Comparison of ENCODE assay signal across 28 cellular contexts in the genomic region with DNA sequence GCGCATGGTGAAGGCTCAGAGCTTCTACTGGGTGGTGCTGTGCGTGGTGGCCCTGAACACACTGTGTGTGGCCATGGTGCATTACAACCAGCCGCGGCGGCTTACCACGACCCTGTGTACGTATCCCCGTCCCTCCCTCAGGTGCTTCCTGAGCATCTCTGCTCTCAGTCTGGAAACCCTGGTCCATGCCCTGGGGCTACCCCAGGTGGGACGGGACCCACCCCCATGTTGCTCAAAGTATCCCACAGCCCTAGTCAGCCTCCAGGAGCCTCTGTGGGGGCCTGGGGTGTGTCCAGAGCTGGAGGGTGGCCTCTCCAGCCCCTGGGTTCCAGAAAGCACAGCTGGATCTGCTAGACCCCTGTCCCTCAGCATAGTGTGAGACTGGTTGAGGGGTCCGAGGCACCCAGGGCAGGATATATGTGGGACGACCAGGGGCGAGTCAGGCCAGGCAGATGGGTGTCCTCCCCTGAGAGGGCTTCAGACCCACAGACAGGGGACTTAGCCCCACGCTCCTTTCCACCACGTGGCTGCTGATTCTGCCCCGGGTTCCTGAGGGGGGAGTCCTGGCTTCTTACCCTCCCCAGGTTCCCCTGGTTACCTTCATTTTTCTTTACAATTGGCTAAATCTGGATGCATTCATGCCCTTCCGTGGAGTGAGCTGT.
A peak's percentile ranks its signal among the peaks of the same experiment; 100 is the strongest.
DNase-seq lines count a peak whose midpoint lies in the region; ATAC-seq, FAIRE-seq and TF ChIP-seq lines count a peak whose summit lies in the region.
"Had no signal": no experiment of that assay in that cellular context is flagged by ENCODE, and none has a peak within 500 bp of the region (broad histone marks: within the 10 kb centered on the region; RNA-seq: fewer than 3 reads in every experiment).

No MANE protein-coding gene starts in this region.

- no peak overlapping the region for H3K9ac ChIP-seq in kidney (ENCODE audit: low read length in 2 of 2)

- intact Hi-C loops in kidney (cut with DNase I) (no loop called here), stomach (cut with DNase I; ENCODE audit: low total_unique reads) (no loop called here)

- H3K27ac ChIP-seq in GM23338 (ENCODE audit: low read depth) (no peak overlapping the region), kidney (ENCODE audit: low read depth in 2 of 2, low read length in 2 of 2) (no peak overlapping the region), stomach (no peak overlapping the region)
- H3K27ac ChIP-seq: HL-60, ovary, RWPE1, transverse colon, WERI-Rb-1 had no signal

- no peaks in the 10 kb centered on the region for H3K27me3 ChIP-seq in GM23338 (ENCODE audit: insufficient read depth)
- H3K27me3 ChIP-seq in stomach, result peaks cover 0 to 33% (median 0%) of the 10 kb centered on the region in 3 donors
- H3K27me3 ChIP-seq: ovary, transverse colon had no signal

- peak overlapping the region; percentile 70; the same call in 1 of the 2 replicates for H3K27ac Mint-ChIP-seq in GM23338
- H3K27ac Mint-ChIP-seq: activated CD4-positive, alpha-beta T cell treated with anti-CD3 and anti-CD28 coated beads, Interleukin-2, amount 10 ng/mL, durations not matched to agents 7 days and 5 days; CD8-positive, alpha-beta memory T cell; memory B cell; T-helper 2 cell treated with Interferon-gamma antibody and Interleukin-4, amounts not matched to agents 5 μg/mL and 100 μg/mL, for 36 hours had no signal

- no peaks in the 10 kb centered on the region for H3K9me3 Mint-ChIP-seq in GM23338
- H3K9me3 Mint-ChIP-seq: activated CD4-positive, alpha-beta T cell treated with anti-CD3 and anti-CD28 coated beads, Interleukin-2, amount 10 ng/mL, durations not matched to agents 7 days and 5 days; CD8-positive, alpha-beta memory T cell; T-helper 2 cell treated with Interferon-gamma antibody and Interleukin-4, amounts not matched to agents 5 μg/mL and 100 μg/mL, for 36 hours had no signal

- no peaks in the 10 kb centered on the region for H3K9me3 ChIP-seq in kidney (ENCODE audit: control insufficient read depth in 1 of 2, low read length in 2 of 2)
- H3K9me3 ChIP-seq in stomach, result no peaks in the 10 kb centered on the region
- H3K9me3 ChIP-seq: ovary, transverse colon had no signal

- TF ChIP-seq POLR2A in stomach (IDR thresholded peaks at IDR 0.05), result no peak

- H3K9me2 ChIP-seq in GM23338 (ENCODE audit: insufficient read depth), result no peaks in the 10 kb centered on the region

- no peak overlapping the region for H3K4me3 ChIP-seq in GM23338
- H3K4me3 ChIP-seq in kidney (ENCODE audit: low read length in 2 of 2), result no peak overlapping the region
- no peak overlapping the region for H3K4me3 ChIP-seq in stomach
- H3K4me3 ChIP-seq: ovary, transverse colon had no signal

- peak; percentile 34 for DNase-seq in activated CD8-positive, alpha-beta memory T cell treated with anti-CD3 and anti-CD28 coated beads, Interleukin-2, amount 50 U/mL, for 48 hours
- DNase-seq in activated CD8-positive, alpha-beta memory T cell treated with anti-CD3 and anti-CD28 coated beads, Interleukin-2, amount 50 U/mL, for 4 hours, result no peak
- DNase-seq in GM23338 (ENCODE audit: low spot score) (no peak), kidney (peak; percentile 65), stomach (peak; percentile 16), hepatic stellate cell (ENCODE audit: low spot score) (no peak)
- no peak for DNase-seq in stimulated activated CD4-positive, alpha-beta T cell treated with anti-CD3 and anti-CD28 coated beads, Interleukin-4, amount 100 ng/mL, for 24 hours
- DNase-seq: activated CD4-positive, alpha-beta T cell treated with anti-CD3 and anti-CD28 coated beads, Interleukin-2, amount 10 ng/mL, durations not matched to agents 7 days and 5 days; activated naive CD4-positive, alpha-beta T cell; anterior cingulate cortex; caudate nucleus; CD8-positive, alpha-beta memory T cell; DMS153; HCEC 1CT; NCI-H1048; NCI-H187; NCI-H526 treated with DMSO at 0.1 percent for 48 hours; stimulated activated naive CD8-positive, alpha-beta T cell treated with anti-CD3 and anti-CD28 coated beads, Interleukin-15, Interleukin-2, amounts not matched to agents 100 U/mL and 50 U/mL, for 24 hours; transverse colon had no signal

- H2AFZ ChIP-seq in GM23338, result no peak overlapping the region

- H3K36me3 ChIP-seq in GM23338 (ENCODE audit: insufficient read depth) (no peaks in the 10 kb centered on the region), kidney (ENCODE audit: control insufficient read depth in 1 of 2, insufficient read depth in 2 of 2, low read length in 2 of 2) (no peaks in the 10 kb centered on the region), stomach (no peaks in the 10 kb centered on the region)
- H3K36me3 ChIP-seq: ovary, transverse colon had no signal

- FAIRE-seq in kidney (lab: Jason Lieb, UNC), result no peak
- FAIRE-seq: A204.1, endothelial cell of umbilical vein had no signal

- TF ChIP-seq CTCF in GM23338 (conservative IDR thresholded peaks at IDR 0.05; ENCODE audit: low read depth in 2 of 2) (no peak), kidney (IDR thresholded peaks at IDR 0.05; ENCODE audit: borderline replicate concordance, extremely low read depth, insufficient read depth) (no peak), stomach (IDR thresholded peaks at IDR 0.05) (no peak)

- H3K36me3 Mint-ChIP-seq in GM23338 (ENCODE audit: low read depth), result peaks cover 9% of the 10 kb centered on the region; the same call in 1 of the 3 replicates
- H3K36me3 Mint-ChIP-seq: memory B cell had no signal

- H3F3A ChIP-seq in GM23338 (replicated peaks; ENCODE audit: low read depth), result no peaks in the 10 kb centered on the region

- WGBS in stomach, 5 donors, result 83 to 92% (median 87%) methylated on average over 13 to 16 of the region's 16 CpGs

- peaks cover 4% of the 10 kb centered on the region for H3K27me3 Mint-ChIP-seq in GM23338 (ENCODE audit: insufficient read depth, low read depth, poor library complexity)
- H3K27me3 Mint-ChIP-seq: activated CD4-positive, alpha-beta T cell treated with anti-CD3 and anti-CD28 coated beads, Interleukin-2, amount 10 ng/mL, durations not matched to agents 7 days and 5 days had no signal

- H3K4me1 Mint-ChIP-seq in GM23338, result no peaks in the 10 kb centered on the region; the same call in 2 of the 3 replicates
- H3K4me1 Mint-ChIP-seq: activated CD4-positive, alpha-beta T cell treated with anti-CD3 and anti-CD28 coated beads, Interleukin-2, amount 10 ng/mL, durations not matched to agents 7 days and 5 days; CD8-positive, alpha-beta memory T cell; memory B cell had no signal

- ATAC-seq in GM23338 (no peak), HG03520 (IDR thresholded peaks at IDR 0.05; ENCODE audit: unreplicated experiment) (no peak)
- ATAC-seq: stimulated activated naive CD8-positive, alpha-beta T cell treated with anti-CD3 and anti-CD28 coated beads, Interleukin-15, Interleukin-2, amounts not matched to agents 100 U/mL and 50 U/mL, for 24 hours had no signal

- no peaks in the 10 kb centered on the region for H3K79me2 ChIP-seq in GM23338 (replicated peaks; ENCODE audit: insufficient read depth)

- no peak overlapping the region for H3K4me2 ChIP-seq in GM23338

- H3K4me1 ChIP-seq in GM23338 (ENCODE audit: insufficient read depth) (no peaks in the 10 kb centered on the region), kidney (ENCODE audit: control insufficient read depth in 1 of 2, insufficient read depth in 1 of 2, low read depth in 1 of 2, low read length in 2 of 2) (no peaks in the 10 kb centered on the region), stomach (no peaks in the 10 kb centered on the region)
- H3K4me1 ChIP-seq: transverse colon had no signal

- TF ChIP-seq EP300 in stomach (IDR thresholded peaks at IDR 0.05), result no peak

- no peaks in the 10 kb centered on the region for H4K20me1 ChIP-seq in GM23338 (replicated peaks; ENCODE audit: insufficient read depth)

- H3K4me3 Mint-ChIP-seq in GM23338, result no peak overlapping the region
- H3K4me3 Mint-ChIP-seq: activated CD4-positive, alpha-beta T cell treated with anti-CD3 and anti-CD28 coated beads, Interleukin-2, amount 10 ng/mL, durations not matched to agents 7 days and 5 days; CD8-positive, alpha-beta memory T cell; memory B cell; T-helper 2 cell treated with Interferon-gamma antibody and Interleukin-4, amounts not matched to agents 5 μg/mL and 100 μg/mL, for 36 hours had no signal

TF ChIP-seq in GM23338, 12 proteins besides CTCF, POLR2A, EP300 and RAD21 (continues in another document):
- no peak for TF ChIP-seq EZH2phosphoT487 (IDR thresholded peaks at IDR 0.05; ENCODE audit: unreplicated experiment)

Comparison
In these comparisons a context has a peak if more than half of its experiments do, and no peak if none do; other contexts are left out.
1. DNase-seq: peak in activated CD8-positive, alpha-beta memory T cell treated with anti-CD3 and anti-CD28 coated beads, Interleukin-2, amount 50 U/mL, for 48 hours (single experiment), kidney (single experiment) and stomach (single experiment); none in activated CD8-positive, alpha-beta memory T cell treated with anti-CD3 and anti-CD28 coated beads, Interleukin-2, amount 50 U/mL, for 4 hours (single experiment), GM23338 (single experiment), hepatic stellate cell (single experiment) and stimulated activated CD4-positive, alpha-beta T cell treated with anti-CD3 and anti-CD28 coated beads, Interleukin-4, amount 100 ng/mL, for 24 hours (single experiment).